15 cellular contexts compared by ENCODE assay signal in genomic region chr16:75567911-75568310, GRCh38. TPM values are rescaled to one million over a fixed set of nuclear protein-coding genes. Genes with fewer than 3 reads are reported as not detected.
DNase-seq lines count a peak whose midpoint lies in the region; ATAC-seq and TF ChIP-seq lines count a peak whose summit lies in the region.
"Had no signal": no experiment of that assay in that cellular context is flagged by ENCODE, and none has a peak within 500 bp of the region (broad histone marks: within the 10 kb centered on the region; RNA-seq: fewer than 3 reads in every experiment).

No MANE protein-coding gene starts in this region.

- intact Hi-C loops in activated naive CD4-positive, alpha-beta T cell treated with anti-CD3 and anti-CD28 coated beads for 36 hours (cut with micrococcal nuclease) = loop anchor here (10.0 kb wide), 1 partner anchor 553 kb away; no protein-coding TSS in a partner anchor

- peaks cover 54% of the 10 kb centered on the region for H3K36me3 ChIP-seq in endodermal cell (ENCODE audit: control insufficient read depth, insufficient read depth, low read length)
- H3K36me3 ChIP-seq in skeletal muscle satellite cell (ENCODE audit: insufficient read depth, low read length) = peaks cover 40% of the 10 kb centered on the region

- peaks cover 12% of the 10 kb centered on the region for H3K36me3 Mint-ChIP-seq in activated naive CD4-positive, alpha-beta T cell treated with anti-CD3 and anti-CD28 coated beads for 36 hours (ENCODE audit: low read depth)
- H3K36me3 Mint-ChIP-seq in activated naive CD4-positive, alpha-beta T cell treated with anti-CD3 and anti-CD28 coated beads, Interleukin-2, amount 50 U/mL, for 72 hours = no peaks in the 10 kb centered on the region
- H3K36me3 Mint-ChIP-seq in T-cell = peaks cover 23% of the 10 kb centered on the region
- H3K36me3 Mint-ChIP-seq in endodermal cell (ENCODE audit: low read depth) = peaks cover 38% of the 10 kb centered on the region

- H3K27ac Mint-ChIP-seq in activated naive CD4-positive, alpha-beta T cell treated with anti-CD3 and anti-CD28 coated beads for 36 hours = no peak overlapping the region
- H3K27ac Mint-ChIP-seq in activated naive CD4-positive, alpha-beta T cell treated with anti-CD3 and anti-CD28 coated beads, Interleukin-2, amount 50 U/mL, for 72 hours = peak overlapping the region in 1 of 2 donors; percentile 90
- peak overlapping the region; percentile 28 to 64 for H3K27ac Mint-ChIP-seq in T-cell
- H3K27ac Mint-ChIP-seq in endodermal cell = peak overlapping the region; percentile 75

- H3K27me3 ChIP-seq in endodermal cell (ENCODE audit: control insufficient read depth, insufficient read depth, low read length, poor library complexity, severe bottlenecking) (no peaks in the 10 kb centered on the region), skeletal muscle satellite cell (ENCODE audit: control insufficient read depth, insufficient read depth, low read length) (peaks cover 8% of the 10 kb centered on the region)

- H3K9me3 Mint-ChIP-seq in activated naive CD4-positive, alpha-beta T cell treated with anti-CD3 and anti-CD28 coated beads for 36 hours = no peaks in the 10 kb centered on the region
- no peaks in the 10 kb centered on the region for H3K9me3 Mint-ChIP-seq in activated naive CD4-positive, alpha-beta T cell treated with anti-CD3 and anti-CD28 coated beads, Interleukin-2, amount 50 U/mL, for 72 hours
- H3K9me3 Mint-ChIP-seq in T-cell (no peaks in the 10 kb centered on the region), endodermal cell (no peaks in the 10 kb centered on the region)
- H3K9me3 Mint-ChIP-seq: dendritic cell treated with granulocyte-macrophage colony-stimulating factor and Interleukin-4, amounts not matched to agents 40 ng/mL and 50 ng/mL, for 4 days had no signal

- H3K4me1 ChIP-seq in endodermal cell (ENCODE audit: control insufficient read depth, insufficient read depth, low read length) (peaks cover 4% of the 10 kb centered on the region), skeletal muscle satellite cell (ENCODE audit: control insufficient read depth, insufficient read depth, low read length) (peaks cover 13% of the 10 kb centered on the region)

- peak overlapping the region; percentile 98 for H3K4me3 Mint-ChIP-seq in activated naive CD4-positive, alpha-beta T cell treated with anti-CD3 and anti-CD28 coated beads for 36 hours
- H3K4me3 Mint-ChIP-seq in T-cell = peak overlapping the region; percentile 89 to 100 (median 99)
- H3K4me3 Mint-ChIP-seq in endodermal cell = peak overlapping the region; percentile 86

- 93 to 96% methylated on average over 4 of the region's 4 CpGs for WGBS in endodermal cell (ENCODE audit: insufficient coverage in 1 of 2, insufficient read length in 1 of 2), 2 experiments

- H3K9ac ChIP-seq in endodermal cell (ENCODE audit: extremely low read depth, low read length, poor library complexity, severe bottlenecking) = no peak overlapping the region
- no peak overlapping the region for H3K9ac ChIP-seq in skeletal muscle satellite cell (ENCODE audit: low read depth, low read length)

- no peak overlapping the region for H3K27ac ChIP-seq in endodermal cell (ENCODE audit: low read depth, low read length)

- CTCF ChIA-PET in activated naive CD4-positive, alpha-beta T cell treated with anti-CD3 and anti-CD28 coated beads for 36 hours (lab: Charles Lee) = interaction anchor here (0.7 to 1.4 kb wide), 3 partner anchors 8 to 334 kb away, joined by 3 to 5 read pairs (median 4); no protein-coding TSS in a partner anchor
- CTCF ChIA-PET in T-cell (lab: Charles Lee) (interaction anchor here in 1 of 2 donors (0.5 kb wide), 1 partner anchor 411 kb away, joined by 5 read pairs; no protein-coding TSS in a partner anchor), GM10248 (lab: Yijun Ruan, JAX) (interaction anchor here (1.7 to 4.1 kb wide), 5 partner anchors 8 to 103 kb away, joined by 5 to 20 read pairs (median 7); partner anchors contain the start of gene TMEM170A)

- H3K4me1 Mint-ChIP-seq in activated naive CD4-positive, alpha-beta T cell treated with anti-CD3 and anti-CD28 coated beads for 36 hours (ENCODE audit: low read depth) = peaks cover 41% of the 10 kb centered on the region
- H3K4me1 Mint-ChIP-seq in T-cell (peaks cover 40 to 62% (median 55%) of the 10 kb centered on the region in 3 donors), endodermal cell (peaks cover 15% of the 10 kb centered on the region)

- peak overlapping the region; percentile 90 for H3K4me2 ChIP-seq in skeletal muscle satellite cell (ENCODE audit: low read length)

- H3K9me3 ChIP-seq in endodermal cell (ENCODE audit: control insufficient read depth, low read length) = no peaks in the 10 kb centered on the region
- H3K9me3 ChIP-seq in skeletal muscle satellite cell (replicated peaks; ENCODE audit: low read length) = no peaks in the 10 kb centered on the region

- POLR2A ChIA-PET in T-cell (lab: Charles Lee) (interaction anchor here in 1 of 2 donors (0.6 to 3.2 kb wide), 2 partner anchors 79 to 191 kb away, joined by 3 to 13 read pairs; partner anchors contain the start of genes KARS1 and TERF2IP), GM10248 (lab: Yijun Ruan, JAX) (no interaction called here)

- TF ChIP-seq CTCF in endodermal cell (conservative IDR thresholded peaks at IDR 0.05) = no peak
- no peak for TF ChIP-seq CTCF in GM10248 (IDR thresholded peaks at IDR 0.05; ENCODE audit: control extremely low read depth, extremely low read depth, low read depth, missing control alignments)

- H3K4me3 ChIP-seq in endodermal cell (ENCODE audit: low read length) (no peak overlapping the region), skeletal muscle satellite cell (ENCODE audit: low read length) (no peak overlapping the region)

- H3K27me3 Mint-ChIP-seq in activated naive CD4-positive, alpha-beta T cell treated with anti-CD3 and anti-CD28 coated beads for 36 hours (ENCODE audit: low read depth) = peaks cover 3% of the 10 kb centered on the region
- H3K27me3 Mint-ChIP-seq in T-cell (peaks cover 5% of the 10 kb centered on the region in 2 donors), endodermal cell (ENCODE audit: insufficient read depth) (no peaks in the 10 kb centered on the region)

- ATAC-seq in activated naive CD4-positive, alpha-beta T cell treated with anti-CD3 and anti-CD28 coated beads, Interleukin-2, amount 50 U/mL, for 72 hours = no peak
- no peak for ATAC-seq in T-cell (replicated peaks in 1 of 4)
- ATAC-seq in HG02981 (IDR thresholded peaks at IDR 0.05; ENCODE audit: unreplicated experiment) = no peak
- no peak for ATAC-seq in GM21529 (IDR thresholded peaks at IDR 0.05; ENCODE audit: unreplicated experiment)

- no peak for DNase-seq in activated naive CD4-positive, alpha-beta T cell treated with anti-CD3 and anti-CD28 coated beads for 36 hours
- no peak for DNase-seq in activated naive CD4-positive, alpha-beta T cell treated with anti-CD3 and anti-CD28 coated beads, Interleukin-2, amount 50 U/mL, for 72 hours (ENCODE audit: low spot score in 2 of 2)
- DNase-seq in T-cell = no peak
- no peak for DNase-seq in endodermal cell
- no peak for DNase-seq in GM10248 (ENCODE audit: extremely low spot score)
- DNase-seq: activated CD4-positive, CD25-positive, alpha-beta regulatory T cell; activated naive CD4-positive, alpha-beta T cell treated with anti-CD3 and anti-CD28 coated beads, Interleukin-2, amount 50 U/mL, for 16 hours; foreskin melanocyte; kidney glomerular epithelial cell; NCI-H1694; SHP77 treated with DMSO at 0.1 percent for 48 hours had no signal

RNA-seq across cellular contexts. Expression of gene GABARAPL2, which starts 1.7 kb away (rescaled TPM):
- total RNA-seq in activated naive CD4-positive, alpha-beta T cell treated with anti-CD3 and anti-CD28 coated beads for 36 hours = 10 to 100 TPM; 63.3 to 66.8 TPM
- 10 to 100 TPM; 56.0 to 82.3 TPM for total RNA-seq in activated naive CD4-positive, alpha-beta T cell treated with anti-CD3 and anti-CD28 coated beads, Interleukin-2, amount 50 U/mL, for 72 hours
- total RNA-seq in T-cell = 10 to 100 TPM; 70.9 to 78.6 (median 76.4) TPM
- 10 to 100 TPM; 72.8 to 78.5 TPM for total RNA-seq in endodermal cell
- polyA plus RNA-seq in endodermal cell (2013, experiment 1 of 2) = 126 TPM
- 128 TPM for polyA plus RNA-seq in endodermal cell (2013, experiment 2 of 2)
- 28.2 and 30.9 TPM in 2 replicates for total RNA-seq in skeletal muscle satellite cell (2012; rRNA removed)

RNA-seq across cellular contexts. Expression of gene TMEM231, which starts 11.9 kb away (rescaled TPM):
- 1 to 10 TPM; 4.5 to 5.4 TPM for total RNA-seq in activated naive CD4-positive, alpha-beta T cell treated with anti-CD3 and anti-CD28 coated beads for 36 hours
- 1 to 10 TPM; 2.8 to 6.0 TPM for total RNA-seq in activated naive CD4-positive, alpha-beta T cell treated with anti-CD3 and anti-CD28 coated beads, Interleukin-2, amount 50 U/mL, for 72 hours
- total RNA-seq in T-cell (1 to 10 TPM; 1.5 to 3.0 (median 2.1) TPM), endodermal cell (10 to 100 TPM; 11.9 to 15.7 TPM)
- 25.0 TPM for polyA plus RNA-seq in endodermal cell (2013, experiment 1 of 2)
- 27.1 TPM for polyA plus RNA-seq in endodermal cell (2013, experiment 2 of 2)
- total RNA-seq in skeletal muscle satellite cell (2012; rRNA removed) = 12.9 and 14.2 TPM in 2 replicates

RNA-seq across cellular contexts. Expression of gene CHST5, which starts 32.0 kb away (rescaled TPM):
- total RNA-seq in activated naive CD4-positive, alpha-beta T cell treated with anti-CD3 and anti-CD28 coated beads for 36 hours = under 1 TPM in 1 of 2 experiments, not detected in 1; 0.10 TPM
- total RNA-seq in activated naive CD4-positive, alpha-beta T cell treated with anti-CD3 and anti-CD28 coated beads, Interleukin-2, amount 50 U/mL, for 72 hours = under 1 TPM; 0.10 to 0.18 TPM
- under 1 TPM in 1 of 5 donors, not detected in 4; 0.09 TPM for total RNA-seq in T-cell
- 1 to 10 TPM in 1 of 2 donors, under 1 TPM in 1; 0.26 to 1.1 TPM for total RNA-seq in endodermal cell
- polyA plus RNA-seq in endodermal cell (2013, experiment 1 of 2) = 0.78 TPM
- 0.87 TPM for polyA plus RNA-seq in endodermal cell (2013, experiment 2 of 2)
- under 0.01 TPM in 1 of 2 replicates, not detected in the other for total RNA-seq in skeletal muscle satellite cell (2012; rRNA removed)

RNA-seq across cellular contexts. Expression of gene ADAT1, which starts 55.2 kb away (rescaled TPM):
- 10 to 100 TPM; 45.3 to 47.5 TPM for total RNA-seq in activated naive CD4-positive, alpha-beta T cell treated with anti-CD3 and anti-CD28 coated beads for 36 hours
- total RNA-seq in activated naive CD4-positive, alpha-beta T cell treated with anti-CD3 and anti-CD28 coated beads, Interleukin-2, amount 50 U/mL, for 72 hours = 10 to 100 TPM; 39.0 to 44.8 TPM
- 10 to 100 TPM; 62.9 to 79.2 (median 72.0) TPM for total RNA-seq in T-cell
- 10 to 100 TPM; 50.1 to 54.9 TPM for total RNA-seq in endodermal cell
- polyA plus RNA-seq in endodermal cell (2013, experiment 1 of 2) = 43.4 TPM
- polyA plus RNA-seq in endodermal cell (2013, experiment 2 of 2) = 41.1 TPM
- total RNA-seq in skeletal muscle satellite cell (2012; rRNA removed) = 52.5 and 54.0 TPM in 2 replicates
